Comparison of ENCODE assay signal across 10 cellular contexts in the genomic region with DNA sequence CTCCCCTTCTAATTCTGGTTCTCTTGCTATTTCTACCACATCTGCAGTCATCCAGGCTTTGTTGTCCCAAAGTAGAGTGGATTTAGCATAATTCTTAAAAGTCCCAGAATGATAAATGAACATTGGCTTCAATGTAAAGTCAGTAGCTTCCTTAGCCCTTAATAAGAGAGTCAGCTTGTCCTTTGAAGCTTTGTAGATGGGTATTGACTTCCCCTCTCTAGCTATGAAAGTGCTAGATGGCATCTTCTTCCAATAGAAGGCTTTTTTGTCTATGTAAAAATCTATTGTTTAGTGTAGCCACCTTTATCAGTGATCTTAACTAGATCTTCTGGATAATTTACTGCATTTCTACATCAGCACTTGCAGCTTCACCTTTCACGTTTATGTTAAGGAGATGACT.
A peak's percentile ranks its signal among the peaks of the same experiment; 100 is the strongest.
DNase-seq lines count a peak whose midpoint lies in the region; ATAC-seq lines count a peak whose summit lies in the region.
"Had no signal": no experiment of that assay in that cellular context is flagged by ENCODE, and none has a peak within 500 bp of the region (broad histone marks: within the 10 kb centered on the region; RNA-seq: fewer than 3 reads in every experiment).

No MANE protein-coding gene starts in this region.

- peak overlapping the region; percentile 86 for H3K27ac Mint-ChIP-seq in activated naive CD4-positive, alpha-beta T cell treated with anti-CD3 and anti-CD28 coated beads, Interleukin-2, amount 10 ng/mL, durations not matched to agents 7 days and 5 days
- peak overlapping the region; percentile 92 for H3K27ac Mint-ChIP-seq in T-helper 17 cell
- H3K27ac Mint-ChIP-seq in stimulated activated naive B cell treated with anti-CD40 and anti-IgM and Interleukin-4, amounts not matched to agents 10 μg/mL and 1 μg/mL and 100 μg/mL, for 72 hours: no peak overlapping the region

- no peaks in the 10 kb centered on the region for H3K9me3 Mint-ChIP-seq in activated naive CD4-positive, alpha-beta T cell treated with anti-CD3 and anti-CD28 coated beads, Interleukin-2, amount 10 ng/mL, durations not matched to agents 7 days and 5 days
- no peaks in the 10 kb centered on the region for H3K9me3 Mint-ChIP-seq in stimulated activated naive B cell treated with anti-CD40 and anti-IgM and Interleukin-4, amounts not matched to agents 10 μg/mL and 1 μg/mL and 100 μg/mL, for 72 hours

- H3K9me3 ChIP-seq in T-helper 17 cell (ENCODE audit: control insufficient read depth, low read length, poor library complexity, severe bottlenecking): no peaks in the 10 kb centered on the region
- H3K9me3 ChIP-seq: esophagus muscularis mucosa, psoas muscle had no signal

- ATAC-seq in HG02610 (IDR thresholded peaks at IDR 0.05; ENCODE audit: unreplicated experiment) (peak; percentile 20), T-helper 17 cell (peak; percentile 51), HG03457 (IDR thresholded peaks at IDR 0.05; ENCODE audit: unreplicated experiment) (no peak)
- ATAC-seq in stimulated activated naive B cell treated with anti-CD40 and anti-IgM and Interleukin-4, amounts not matched to agents 10 μg/mL and 1 μg/mL and 100 μg/mL, for 72 hours (replicated peaks): no peak
- ATAC-seq: psoas muscle had no signal

- peaks cover 2% of the 10 kb centered on the region for H3K36me3 Mint-ChIP-seq in activated naive CD4-positive, alpha-beta T cell treated with anti-CD3 and anti-CD28 coated beads, Interleukin-2, amount 10 ng/mL, durations not matched to agents 7 days and 5 days
- H3K36me3 Mint-ChIP-seq in T-helper 17 cell (ENCODE audit: low read depth): no peaks in the 10 kb centered on the region
- no peaks in the 10 kb centered on the region for H3K36me3 Mint-ChIP-seq in stimulated activated naive B cell treated with anti-CD40 and anti-IgM and Interleukin-4, amounts not matched to agents 10 μg/mL and 1 μg/mL and 100 μg/mL, for 72 hours

- peak overlapping the region; percentile 47 for H3K4me3 Mint-ChIP-seq in activated naive CD4-positive, alpha-beta T cell treated with anti-CD3 and anti-CD28 coated beads, Interleukin-2, amount 10 ng/mL, durations not matched to agents 7 days and 5 days
- H3K4me3 Mint-ChIP-seq in T-helper 17 cell: peak overlapping the region; percentile 87
- H3K4me3 Mint-ChIP-seq in stimulated activated naive B cell treated with anti-CD40 and anti-IgM and Interleukin-4, amounts not matched to agents 10 μg/mL and 1 μg/mL and 100 μg/mL, for 72 hours: peak overlapping the region; percentile 56 to 63

- no peak for DNase-seq in activated naive CD4-positive, alpha-beta T cell treated with anti-CD3 and anti-CD28 coated beads, Interleukin-2, amount 10 ng/mL, durations not matched to agents 7 days and 5 days
- no peak for DNase-seq in activated naive CD4-positive, alpha-beta T cell (lab: John Stamatoyannopoulos, UW)
- no peak for DNase-seq in T-helper 17 cell
- DNase-seq in stimulated activated naive B cell treated with anti-CD40 and anti-IgM and Interleukin-4, amounts not matched to agents 10 μg/mL and 1 μg/mL and 100 μg/mL, for 72 hours: no peak
- DNase-seq in T1000 (lab: John Stamatoyannopoulos, UW): no peak
- no peak for DNase-seq in NCI-H1436 (lab: John Stamatoyannopoulos, UW)
- DNase-seq: psoas muscle had no signal

- peaks cover 20% of the 10 kb centered on the region for H3K4me1 Mint-ChIP-seq in activated naive CD4-positive, alpha-beta T cell treated with anti-CD3 and anti-CD28 coated beads, Interleukin-2, amount 10 ng/mL, durations not matched to agents 7 days and 5 days
- H3K4me1 Mint-ChIP-seq in T-helper 17 cell: peaks cover 8% of the 10 kb centered on the region
- H3K4me1 Mint-ChIP-seq in stimulated activated naive B cell treated with anti-CD40 and anti-IgM and Interleukin-4, amounts not matched to agents 10 μg/mL and 1 μg/mL and 100 μg/mL, for 72 hours: peaks cover 6 to 14% of the 10 kb centered on the region in 2 donors

- CTCF ChIA-PET in activated naive CD4-positive, alpha-beta T cell treated with anti-CD3 and anti-CD28 coated beads, Interleukin-2, amount 10 ng/mL, durations not matched to agents 7 days and 5 days (lab: Charles Lee): no interaction called here

- H3K27me3 Mint-ChIP-seq in activated naive CD4-positive, alpha-beta T cell treated with anti-CD3 and anti-CD28 coated beads, Interleukin-2, amount 10 ng/mL, durations not matched to agents 7 days and 5 days: no peaks in the 10 kb centered on the region
- no peaks in the 10 kb centered on the region for H3K27me3 Mint-ChIP-seq in T-helper 17 cell
- H3K27me3 Mint-ChIP-seq in stimulated activated naive B cell treated with anti-CD40 and anti-IgM and Interleukin-4, amounts not matched to agents 10 μg/mL and 1 μg/mL and 100 μg/mL, for 72 hours: peaks cover 0 to 4% of the 10 kb centered on the region in 2 donors

Comparison
In these comparisons a context has a peak if more than half of its experiments do, and no peak if none do; other contexts are left out.
1. ATAC-seq: peak in HG02610 (single experiment) and T-helper 17 cell (single experiment); none in stimulated activated naive B cell treated with anti-CD40 and anti-IgM and Interleukin-4, amounts not matched to agents 10 μg/mL and 1 μg/mL and 100 μg/mL, for 72 hours (0 of 2) and HG03457 (single experiment).
2. Peak in every context shown above with its lines, with median percentiles within 50 percentile points of each other: H3K4me3 Mint-ChIP-seq.